Comparison of ENCODE assay signal across 17 cellular contexts in genomic region chr7:142334806-142335205, GRCh38.
DNase-seq lines count a peak whose midpoint lies in the region; TF ChIP-seq lines count a peak whose summit lies in the region.
"Had no signal": no experiment of that assay in that cellular context is flagged by ENCODE, and none has a peak within 500 bp of the region (broad histone marks: within the 10 kb centered on the region; RNA-seq: fewer than 3 reads in every experiment).

No MANE protein-coding gene starts in this region.

- H3K9ac ChIP-seq in GM23248 (no peak overlapping the region), adipocyte (ENCODE audit: low read length) (no peak overlapping the region), neural progenitor cell (no peak overlapping the region)

- H3F3A ChIP-seq in GM23248 (ENCODE audit: insufficient read depth): no peaks in the 10 kb centered on the region
- H3F3A ChIP-seq in neural progenitor cell (ENCODE audit: low read depth): no peaks in the 10 kb centered on the region

- H3K4me2 ChIP-seq in GM23248 (ENCODE audit: unreplicated experiment): no peak overlapping the region
- no peak overlapping the region for H3K4me2 ChIP-seq in neural progenitor cell

- in situ Hi-C loops in GM23248 (cut with MboI): no loop called here

- no peaks in the 10 kb centered on the region for H3K4me1 ChIP-seq in GM23248 (ENCODE audit: insufficient read depth)
- peaks cover 9% of the 10 kb centered on the region for H3K4me1 ChIP-seq in adipocyte (ENCODE audit: control insufficient read depth, insufficient read depth, low read length)
- H3K4me1 ChIP-seq in neural progenitor cell: no peaks in the 10 kb centered on the region

- peaks cover 3% of the 10 kb centered on the region for H3K4me1 Mint-ChIP-seq in neural progenitor cell
- H3K4me1 Mint-ChIP-seq: B cell had no signal

- H4K20me1 ChIP-seq in GM23248 (ENCODE audit: insufficient read depth) (no peaks in the 10 kb centered on the region), neural progenitor cell (ENCODE audit: low read depth) (no peaks in the 10 kb centered on the region)

- no peaks in the 10 kb centered on the region for H3K36me3 ChIP-seq in GM23248 (ENCODE audit: low read depth)
- no peaks in the 10 kb centered on the region for H3K36me3 ChIP-seq in adipocyte (ENCODE audit: control insufficient read depth, insufficient read depth, low read length, severe bottlenecking)
- no peaks in the 10 kb centered on the region for H3K36me3 ChIP-seq in neural progenitor cell

- H2AFZ ChIP-seq in GM23248 (no peak overlapping the region), neural progenitor cell (replicated peaks) (no peak overlapping the region)

- TF ChIP-seq CTCF in neural progenitor cell (IDR thresholded peaks at IDR 0.05): no peak

- H3K27ac ChIP-seq in GM23248 (no peak overlapping the region), layer of hippocampus (ENCODE audit: low read depth, low read length) (peak overlapping the region; percentile 79), temporal lobe (ENCODE audit: low read depth, low read length) (peak overlapping the region; percentile 93), neural progenitor cell (no peak overlapping the region)
- H3K27ac ChIP-seq: C4-2B, RWPE1 had no signal

- H3K9me3 ChIP-seq in GM23248 (ENCODE audit: low read depth): no peaks in the 10 kb centered on the region
- H3K9me3 ChIP-seq in adipocyte (ENCODE audit: control insufficient read depth, low read length): no peaks in the 10 kb centered on the region
- H3K9me3 ChIP-seq in neural progenitor cell (ENCODE audit: low read depth): no peaks in the 10 kb centered on the region

- H3K9me2 ChIP-seq in GM23248 (ENCODE audit: insufficient read depth): no peaks in the 10 kb centered on the region

- H3K27me3 Mint-ChIP-seq in neural progenitor cell (ENCODE audit: insufficient read depth, low read depth): peaks cover 3% of the 10 kb centered on the region
- H3K27me3 Mint-ChIP-seq: B cell had no signal

- no peak overlapping the region for H3K27ac Mint-ChIP-seq in neural progenitor cell
- H3K27ac Mint-ChIP-seq: B cell had no signal

- WGBS in GM23248 (ENCODE audit: low coverage in 1 of 2, low lambda C conversion rate in 2 of 2, missing lambda C conversion rate in 2 of 2), 2 experiments: 43 to 53% methylated on average over 1 of the region's 1 CpG

- H3K9me3 Mint-ChIP-seq in neural progenitor cell: no peaks in the 10 kb centered on the region

- H3K4me3 ChIP-seq in GM23248: no peak overlapping the region
- no peak overlapping the region for H3K4me3 ChIP-seq in adipocyte (ENCODE audit: low read length)
- H3K4me3 ChIP-seq in neural progenitor cell: no peak overlapping the region

- H3K36me3 Mint-ChIP-seq in neural progenitor cell: no peaks in the 10 kb centered on the region

- H3K27me3 ChIP-seq in GM23248 (replicated peaks; ENCODE audit: insufficient read depth) (peaks cover 56% of the 10 kb centered on the region), adipocyte (replicated peaks; ENCODE audit: control insufficient read depth, insufficient read depth, low read length) (peaks cover 21% of the 10 kb centered on the region), layer of hippocampus (ENCODE audit: control insufficient read depth, insufficient read depth, low read length) (no peaks in the 10 kb centered on the region), neural progenitor cell (no peaks in the 10 kb centered on the region)

- DNase-seq in GM23248 (peak; percentile 38), adipocyte (ENCODE audit: low read depth) (peak; percentile 30), DMS 273 treated with DMSO at 0.1 percent for 48 hours (lab: John Stamatoyannopoulos, UW) (no peak), neural progenitor cell (ENCODE audit: low spot score) (no peak), kidney tubule cell (ENCODE audit: low spot score) (no peak)
- DNase-seq: DMS53, IMR-90, KG1, MM.1S, NCI-H2029 treated with DMSO at 0.1 percent for 48 hours, NCI-H69, SHP77 had no signal

- H3K79me2 ChIP-seq in GM23248 (ENCODE audit: insufficient read depth) (no peaks in the 10 kb centered on the region), neural progenitor cell (ENCODE audit: low read depth) (no peaks in the 10 kb centered on the region)

- no peak overlapping the region for H3K4me3 Mint-ChIP-seq in neural progenitor cell
- H3K4me3 Mint-ChIP-seq: B cell had no signal

Comparison
In these comparisons a context has a peak if more than half of its experiments do, and no peak if none do; other contexts are left out.
1. DNase-seq: peak in GM23248 (single experiment) and adipocyte (single experiment); none in DMS 273 treated with DMSO at 0.1 percent for 48 hours (single experiment), neural progenitor cell (single experiment) and kidney tubule cell (single experiment).
2. H3K27ac ChIP-seq: peak in layer of hippocampus (single experiment) and temporal lobe (single experiment); none in GM23248 (single experiment) and neural progenitor cell (single experiment).